ENCODE assay signal across 9 cellular contexts in genomic region chr4:48635310-48635709, GRCh38.
A peak's percentile ranks its signal among the peaks of the same experiment; 100 is the strongest.
DNase-seq lines count a peak whose midpoint lies in the region; ATAC-seq and FAIRE-seq lines count a peak whose summit lies in the region.
"Had no signal": no experiment of that assay in that cellular context is flagged by ENCODE, and none has a peak within 500 bp of the region (broad histone marks: within the 10 kb centered on the region; RNA-seq: fewer than 3 reads in every experiment).

No MANE protein-coding gene starts in this region.

- H3K36me3 Mint-ChIP-seq in CD4-positive, CD25-positive, alpha-beta regulatory T cell: peaks cover 13% of the 10 kb centered on the region
- H3K36me3 Mint-ChIP-seq in activated CD4-positive, alpha-beta memory T cell treated with anti-CD3 and anti-CD28 coated beads for 36 hours: peaks cover 3% of the 10 kb centered on the region

- peak in 1 of 3 donors; percentile 18 for DNase-seq in CD4-positive, CD25-positive, alpha-beta regulatory T cell
- peak; percentile 46 for DNase-seq in activated CD4-positive, alpha-beta memory T cell treated with anti-CD3 and anti-CD28 coated beads for 36 hours
- DNase-seq in medulla oblongata (ENCODE audit: extremely low spot score) (peak; percentile 33), frontal cortex (ENCODE audit: low spot score in 2 of 2) (no peak), KBM-7 (no peak), activated gamma-delta T cell (lab: John Stamatoyannopoulos, UW) (no peak)
- DNase-seq: SJCRH30 had no signal

- H3K36me3 ChIP-seq in CD4-positive, CD25-positive, alpha-beta regulatory T cell (ENCODE audit: control insufficient read depth, insufficient read depth, low read length): no peaks in the 10 kb centered on the region

- peak; percentile 42 to 74 for ATAC-seq in CD4-positive, CD25-positive, alpha-beta regulatory T cell (ENCODE audit: low read depth in 2 of 2)
- ATAC-seq in HG02610 (IDR thresholded peaks at IDR 0.05; ENCODE audit: unreplicated experiment) (peak; percentile 73), GM21576 (IDR thresholded peaks at IDR 0.05; ENCODE audit: unreplicated experiment) (no peak)

- FAIRE-seq in frontal cortex (lab: Jason Lieb, UNC): no peak

- no peaks in the 10 kb centered on the region for H3K27me3 ChIP-seq in CD4-positive, CD25-positive, alpha-beta regulatory T cell (ENCODE audit: control insufficient read depth, insufficient read depth, low read length)
- H3K27me3 ChIP-seq: SJCRH30 had no signal

- peak overlapping the region; percentile 22 for H3K4me3 ChIP-seq in CD4-positive, CD25-positive, alpha-beta regulatory T cell (ENCODE audit: low read depth, low read length)
- H3K4me3 ChIP-seq: SJCRH30 had no signal

- intact Hi-C loops in activated CD4-positive, alpha-beta memory T cell treated with anti-CD3 and anti-CD28 coated beads for 36 hours (cut with micrococcal nuclease): loop anchor here (5.0 kb wide), 1 partner anchor 47 kb away; no protein-coding TSS in a partner anchor

- no peaks in the 10 kb centered on the region for H3K9me3 ChIP-seq in CD4-positive, CD25-positive, alpha-beta regulatory T cell (ENCODE audit: control insufficient read depth in 2 of 2, low read length in 2 of 2)
- H3K9me3 ChIP-seq: SJCRH30 had no signal

- no peak overlapping the region for H3K27ac Mint-ChIP-seq in CD4-positive, CD25-positive, alpha-beta regulatory T cell
- H3K27ac Mint-ChIP-seq in activated CD4-positive, alpha-beta memory T cell treated with anti-CD3 and anti-CD28 coated beads for 36 hours: no peak overlapping the region

- POLR2A ChIA-PET in activated CD4-positive, alpha-beta memory T cell treated with anti-CD3 and anti-CD28 coated beads for 36 hours (lab: Charles Lee): no interaction called here

- no peak overlapping the region for H3K4me3 Mint-ChIP-seq in CD4-positive, CD25-positive, alpha-beta regulatory T cell
- H3K4me3 Mint-ChIP-seq in activated CD4-positive, alpha-beta memory T cell treated with anti-CD3 and anti-CD28 coated beads for 36 hours: no peak overlapping the region

- CTCF ChIA-PET in activated CD4-positive, alpha-beta memory T cell treated with anti-CD3 and anti-CD28 coated beads for 36 hours (lab: Charles Lee): no interaction called here

- H3K27ac ChIP-seq in CD4-positive, CD25-positive, alpha-beta regulatory T cell (ENCODE audit: insufficient read depth, low read length, poor library complexity, severe bottlenecking): no peak overlapping the region
- H3K27ac ChIP-seq: SJCRH30 had no signal

- in situ Hi-C loops in KBM-7 (cut with MboI; ENCODE audit: low pct_unique_long_range_greater_than_20kb, low sequenced_read_pairs): no loop called here

- no peaks in the 10 kb centered on the region for H3K27me3 Mint-ChIP-seq in CD4-positive, CD25-positive, alpha-beta regulatory T cell
- no peaks in the 10 kb centered on the region for H3K27me3 Mint-ChIP-seq in activated CD4-positive, alpha-beta memory T cell treated with anti-CD3 and anti-CD28 coated beads for 36 hours

- no peaks in the 10 kb centered on the region for H3K9me3 Mint-ChIP-seq in CD4-positive, CD25-positive, alpha-beta regulatory T cell
- H3K9me3 Mint-ChIP-seq in activated CD4-positive, alpha-beta memory T cell treated with anti-CD3 and anti-CD28 coated beads for 36 hours: peaks cover 4% of the 10 kb centered on the region

- H3K4me1 ChIP-seq in CD4-positive, CD25-positive, alpha-beta regulatory T cell (ENCODE audit: control insufficient read depth, insufficient read depth, low read length, poor library complexity, severe bottlenecking): peaks cover 7% of the 10 kb centered on the region
- H3K4me1 ChIP-seq: SJCRH30 had no signal

- H3K4me1 Mint-ChIP-seq in CD4-positive, CD25-positive, alpha-beta regulatory T cell: peaks cover 9 to 31% (median 21%) of the 10 kb centered on the region in 4 donors
- H3K4me1 Mint-ChIP-seq in activated CD4-positive, alpha-beta memory T cell treated with anti-CD3 and anti-CD28 coated beads for 36 hours (ENCODE audit: low read depth): peaks cover 19% of the 10 kb centered on the region

Comparison
In these comparisons a context has a peak if more than half of its experiments do, and no peak if none do; other contexts are left out.
1. DNase-seq: peak in activated CD4-positive, alpha-beta memory T cell treated with anti-CD3 and anti-CD28 coated beads for 36 hours (single experiment) and medulla oblongata (single experiment); none in frontal cortex (0 of 2), KBM-7 (single experiment) and activated gamma-delta T cell (single experiment).